In the genomic region with DNA sequence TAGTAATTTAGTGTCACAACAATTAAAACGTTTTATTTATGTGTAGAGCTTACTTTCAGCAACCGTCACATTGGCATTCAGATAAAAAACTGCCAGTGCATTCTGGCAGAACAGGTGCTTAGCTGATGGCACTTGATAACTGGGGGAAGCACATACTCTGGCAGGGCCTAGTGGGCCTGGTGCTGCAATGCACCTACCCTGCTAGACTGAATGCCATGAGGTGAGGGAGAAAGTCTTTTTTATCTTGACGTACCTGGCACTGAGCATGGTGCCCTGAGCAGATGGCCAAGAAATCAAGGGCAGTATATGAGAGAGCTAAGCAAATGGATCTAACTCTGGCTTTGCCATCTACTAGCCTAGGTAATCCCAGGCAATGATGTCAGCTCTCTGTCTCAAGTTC, we compare ENCODE assay signal across 18 cellular contexts.
DNase-seq lines count a peak whose midpoint lies in the region; ATAC-seq and TF ChIP-seq lines count a peak whose summit lies in the region.
"Had no signal": no experiment of that assay in that cellular context is flagged by ENCODE, and none has a peak within 500 bp of the region (broad histone marks: within the 10 kb centered on the region; RNA-seq: fewer than 3 reads in every experiment).

No MANE protein-coding gene starts in this region.

- H3K36me3 ChIP-seq in BE2C: no peaks in the 10 kb centered on the region
- H3K36me3 ChIP-seq in KOPT-K1 (ENCODE audit: insufficient read depth, low read length): no peaks in the 10 kb centered on the region
- H3K36me3 ChIP-seq: BLaER1 treated with 17β-estradiol and CSF1 and Interleukin-3, amounts not matched to agents 10 nM and 100 nM had no signal

- ATAC-seq in HG03095 (IDR thresholded peaks at IDR 0.05; ENCODE audit: unreplicated experiment) (no peak), GM18873 (IDR thresholded peaks at IDR 0.05; ENCODE audit: low FRiP score, unreplicated experiment) (no peak)
- ATAC-seq: HepG2 had no signal

- H3K4me1 ChIP-seq in BE2C: peaks cover 24% of the 10 kb centered on the region
- H3K4me1 ChIP-seq: BLaER1 treated with 17β-estradiol and CSF1 and Interleukin-3, amounts not matched to agents 10 nM and 100 nM had no signal

- no peak overlapping the region for H3K4me3 ChIP-seq in BE2C (ENCODE audit: low read depth, low read length)
- H3K4me3 ChIP-seq: BLaER1 treated with 17β-estradiol and CSF1 and Interleukin-3, amounts not matched to agents 10 nM and 100 nM; SK-N-MC had no signal

- DNase-seq in NCI-H524 (lab: John Stamatoyannopoulos, UW) (peak; percentile 22 to 50), NCI-H524 treated with DMSO at 0.1 percent for 48 hours (lab: John Stamatoyannopoulos, UW) (no peak), BE2C (peak; percentile 26), myocyte (ENCODE audit: low read depth) (peak; percentile 10), SK-N-DZ (ENCODE audit: low spot score) (no peak)
- DNase-seq: CD8-positive, alpha-beta memory T cell; EL; KG1; NCI-H1436; NCI-H2029 treated with DMSO at 0.1 percent for 48 hours; NCI-H526 had no signal

- H3K27ac ChIP-seq in KOPT-K1 (ENCODE audit: low read depth, low read length, poor library complexity, severe bottlenecking): peak overlapping the region; percentile 94
- H3K27ac ChIP-seq: BLaER1 treated with 17β-estradiol and CSF1 and Interleukin-3, amounts not matched to agents 10 nM and 100 nM; RWPE1; SK-N-MC had no signal

- TF ChIP-seq CTCF in BE2C (IDR thresholded peaks at IDR 0.05; ENCODE audit: low read depth, low read length): no peak

- H3K27me3 ChIP-seq in BE2C: no peaks in the 10 kb centered on the region
- H3K27me3 ChIP-seq: BLaER1 treated with 17β-estradiol and CSF1 and Interleukin-3, amounts not matched to agents 10 nM and 100 nM had no signal

- H3K9me3 ChIP-seq in BE2C (no peaks in the 10 kb centered on the region), KOPT-K1 (ENCODE audit: insufficient read depth, low read length, poor library complexity, severe bottlenecking) (no peaks in the 10 kb centered on the region)
- H3K9me3 ChIP-seq: BLaER1 treated with 17β-estradiol and CSF1 and Interleukin-3, amounts not matched to agents 10 nM and 100 nM had no signal

Comparison
In these comparisons a context has a peak if more than half of its experiments do, and no peak if none do; other contexts are left out.
1. DNase-seq: peak in NCI-H524 (2 of 2), BE2C (single experiment) and myocyte (single experiment); none in NCI-H524 treated with DMSO at 0.1 percent for 48 hours (single experiment) and SK-N-DZ (single experiment).